ENCODE assay signal across 15 cellular contexts in genomic region chr3:186477876-186478275, GRCh38.
A peak's percentile ranks its signal among the peaks of the same experiment; 100 is the strongest.
DNase-seq lines count a peak whose midpoint lies in the region; ATAC-seq, FAIRE-seq and TF ChIP-seq lines count a peak whose summit lies in the region.
"Had no signal": no experiment of that assay in that cellular context is flagged by ENCODE, and none has a peak within 500 bp of the region (broad histone marks: within the 10 kb centered on the region; RNA-seq: fewer than 3 reads in every experiment).

No MANE protein-coding gene starts in this region.

- no peak overlapping the region for H3K4me3 Mint-ChIP-seq in activated CD4-positive, alpha-beta T cell treated with anti-CD3 and anti-CD28 coated beads, Interleukin-2, amount 10 ng/mL, durations not matched to agents 24 days and 14 days
- H3K4me3 Mint-ChIP-seq: CD4-positive, alpha-beta T cell had no signal

- dilution Hi-C loops in keratinocyte (cut with MboI; ENCODE audit: extremely low pct_ligation_motif_present, low sequenced_read_pairs): no loop called here

- H3K79me2 ChIP-seq in keratinocyte (ENCODE audit: control insufficient read depth, insufficient read depth, low read length): no peaks in the 10 kb centered on the region

- peaks cover 23% of the 10 kb centered on the region for H3K4me1 ChIP-seq in keratinocyte (ENCODE audit: control insufficient read depth, extremely low read depth, insufficient read depth, low read length)

- DNase-seq in GM06990 (ENCODE audit: extremely low read depth, insufficient read length) (no peak), RWPE1 (ENCODE audit: low spot score) (peak; percentile 30), bronchial epithelial cell (ENCODE audit: low read depth) (peak; percentile 78), keratinocyte (ENCODE audit: low read depth, low spot score) (peak; percentile 13), T-helper 9 cell (no peak), hypothalamus (lab: John Stamatoyannopoulos, UW) (no peak)
- DNase-seq in activated CD4-positive, alpha-beta T cell treated with anti-CD3 and anti-CD28 coated beads, Interleukin-2, amount 10 ng/mL, durations not matched to agents 24 days and 14 days: no peak
- DNase-seq: ACHN; Calu3; CD4-positive, alpha-beta T cell; DMS 273 treated with DMSO at 0.1 percent for 48 hours had no signal

- H4K20me1 ChIP-seq in keratinocyte (ENCODE audit: control insufficient read depth, extremely low read depth, insufficient read depth, low read length): no peaks in the 10 kb centered on the region
- H4K20me1 ChIP-seq: BLaER1 treated with 17β-estradiol and CSF1 and Interleukin-3, amounts not matched to agents 10 nM and 100 nM had no signal

- H3K27me3 ChIP-seq in GM06990 (replicated peaks; ENCODE audit: control insufficient read depth, insufficient read depth, low read length): no peaks in the 10 kb centered on the region
- H3K27me3 ChIP-seq in bronchial epithelial cell (ENCODE audit: control insufficient read depth, insufficient read depth, low read length): no peaks in the 10 kb centered on the region
- no peaks in the 10 kb centered on the region for H3K27me3 ChIP-seq in keratinocyte (ENCODE audit: control insufficient read depth, extremely low read depth, insufficient read depth, low read length)
- H3K27me3 ChIP-seq: BLaER1 treated with 17β-estradiol and CSF1 and Interleukin-3, amounts not matched to agents 10 nM and 100 nM had no signal

- peaks cover 13% of the 10 kb centered on the region for H3K4me1 Mint-ChIP-seq in activated CD4-positive, alpha-beta T cell treated with anti-CD3 and anti-CD28 coated beads, Interleukin-2, amount 10 ng/mL, durations not matched to agents 24 days and 14 days

- CTCF ChIA-PET in RWPE1 (lab: Yijun Ruan, JAX): interaction anchor here (0.9 kb wide), 1 partner anchor 130 kb away, joined by 3 read pairs; no protein-coding TSS in a partner anchor

- no peaks in the 10 kb centered on the region for H3K9me1 ChIP-seq in keratinocyte (ENCODE audit: control insufficient read depth, extremely low read depth, insufficient read depth, low read length)

- FAIRE-seq in bronchial epithelial cell (lab: Jason Lieb, UNC) (no peak), keratinocyte (lab: Jason Lieb, UNC) (no peak)
- FAIRE-seq: GM12892, H54 had no signal

- no peaks in the 10 kb centered on the region for H3K36me3 Mint-ChIP-seq in activated CD4-positive, alpha-beta T cell treated with anti-CD3 and anti-CD28 coated beads, Interleukin-2, amount 10 ng/mL, durations not matched to agents 24 days and 14 days (ENCODE audit: low read depth)

- intact Hi-C loops in activated CD4-positive, alpha-beta T cell treated with anti-CD3 and anti-CD28 coated beads, Interleukin-2, amount 10 ng/mL, durations not matched to agents 24 days and 14 days (cut with micrococcal nuclease): loop anchor here (5.0 kb wide), 1 partner anchor 59 kb away; no protein-coding TSS in a partner anchor

- H3K36me3 ChIP-seq in GM06990 (ENCODE audit: control insufficient read depth, insufficient read depth, low read length): no peaks in the 10 kb centered on the region
- H3K36me3 ChIP-seq in bronchial epithelial cell (ENCODE audit: control insufficient read depth, insufficient read depth, low read length): no peaks in the 10 kb centered on the region
- H3K36me3 ChIP-seq in keratinocyte (ENCODE audit: control insufficient read depth in 2 of 2, extremely low read depth in 1 of 2, insufficient read depth in 2 of 2, low read length in 2 of 2): no peaks in the 10 kb centered on the region
- H3K36me3 ChIP-seq: BLaER1 treated with 17β-estradiol and CSF1 and Interleukin-3, amounts not matched to agents 10 nM and 100 nM had no signal

- H2AFZ ChIP-seq in keratinocyte (ENCODE audit: control insufficient read depth, low read length): peak overlapping the region; percentile 15

- no peak overlapping the region for H3K27ac Mint-ChIP-seq in activated CD4-positive, alpha-beta T cell treated with anti-CD3 and anti-CD28 coated beads, Interleukin-2, amount 10 ng/mL, durations not matched to agents 24 days and 14 days
- H3K27ac Mint-ChIP-seq: CD4-positive, alpha-beta T cell had no signal

- H3K4me3 ChIP-seq in GM06990 (replicated peaks; ENCODE audit: low read depth, low read length): peak overlapping the region; percentile 60
- no peak overlapping the region for H3K4me3 ChIP-seq in bronchial epithelial cell (ENCODE audit: low read depth, low read length)
- no peak overlapping the region for H3K4me3 ChIP-seq in keratinocyte (ENCODE audit: control insufficient read depth in 2 of 3, extremely low read depth in 1 of 3, insufficient read depth in 2 of 3, low read depth in 1 of 3, low read length in 3 of 3)
- H3K4me3 ChIP-seq: BLaER1 treated with 17β-estradiol and CSF1 and Interleukin-3, amounts not matched to agents 10 nM and 100 nM had no signal

- no peak overlapping the region for H3K27ac ChIP-seq in RWPE1
- no peak overlapping the region for H3K27ac ChIP-seq in keratinocyte (ENCODE audit: control insufficient read depth, insufficient read depth, low read length)
- H3K27ac ChIP-seq: BLaER1 treated with 17β-estradiol and CSF1 and Interleukin-3, amounts not matched to agents 10 nM and 100 nM had no signal

- ATAC-seq in HG03135 (IDR thresholded peaks at IDR 0.05; ENCODE audit: unreplicated experiment): no peak

- no peaks in the 10 kb centered on the region for H3K27me3 Mint-ChIP-seq in activated CD4-positive, alpha-beta T cell treated with anti-CD3 and anti-CD28 coated beads, Interleukin-2, amount 10 ng/mL, durations not matched to agents 24 days and 14 days
- H3K27me3 Mint-ChIP-seq: CD4-positive, alpha-beta T cell had no signal

- no peak for TF ChIP-seq CTCF in GM06990 (IDR thresholded peaks at IDR 0.05; ENCODE audit: insufficient read depth, low read length, poor library complexity, severe bottlenecking)
- TF ChIP-seq CTCF in RWPE1 (conservative IDR thresholded peaks at IDR 0.05; ENCODE audit: low read depth): no peak
- no peak for TF ChIP-seq CTCF in bronchial epithelial cell (IDR thresholded peaks at IDR 0.05; ENCODE audit: insufficient read depth, low read length, severe bottlenecking)
- TF ChIP-seq CTCF in keratinocyte (optimal IDR thresholded peaks at IDR 0.05 in 1 of 3, IDR thresholded peaks at IDR 0.05 in 1 of 3, conservative IDR thresholded peaks at IDR 0.05 in 1 of 3; ENCODE audit: extremely low read depth in 1 of 3, insufficient read depth in 2 of 3, low read length in 3 of 3): no peak

- POLR2A ChIA-PET in RWPE1 (lab: Yijun Ruan, JAX; ENCODE audit: low non-redundant PET): no interaction called here

- H3K4me2 ChIP-seq in keratinocyte (ENCODE audit: control insufficient read depth, extremely low read depth, insufficient read depth, low read depth, low read length): peak overlapping the region; percentile 36
- H3K4me2 ChIP-seq: BLaER1 treated with 17β-estradiol and CSF1 and Interleukin-3, amounts not matched to agents 10 nM and 100 nM had no signal

- no peaks in the 10 kb centered on the region for H3K9me3 ChIP-seq in keratinocyte (ENCODE audit: control insufficient read depth, low read depth, low read length)
- H3K9me3 ChIP-seq: BLaER1 treated with 17β-estradiol and CSF1 and Interleukin-3, amounts not matched to agents 10 nM and 100 nM had no signal

- H3K9me3 Mint-ChIP-seq in activated CD4-positive, alpha-beta T cell treated with anti-CD3 and anti-CD28 coated beads, Interleukin-2, amount 10 ng/mL, durations not matched to agents 24 days and 14 days: peaks cover 5% of the 10 kb centered on the region
- H3K9me3 Mint-ChIP-seq: CD4-positive, alpha-beta T cell had no signal

- no peak overlapping the region for H3K9ac ChIP-seq in keratinocyte (ENCODE audit: control insufficient read depth, extremely low read depth, insufficient read depth, low read length)
- H3K9ac ChIP-seq: BLaER1 treated with 17β-estradiol and CSF1 and Interleukin-3, amounts not matched to agents 10 nM and 100 nM had no signal

Comparison
In these comparisons a context has a peak if more than half of its experiments do, and no peak if none do; other contexts are left out.
1. DNase-seq: peak in RWPE1 (single experiment), bronchial epithelial cell (single experiment) and keratinocyte (single experiment); none in GM06990 (single experiment), T-helper 9 cell (single experiment), hypothalamus (0 of 51) and activated CD4-positive, alpha-beta T cell treated with anti-CD3 and anti-CD28 coated beads, Interleukin-2, amount 10 ng/mL, durations not matched to agents 24 days and 14 days (single experiment).